Comparison of ENCODE assay signal across 27 cellular contexts in the genomic region with DNA sequence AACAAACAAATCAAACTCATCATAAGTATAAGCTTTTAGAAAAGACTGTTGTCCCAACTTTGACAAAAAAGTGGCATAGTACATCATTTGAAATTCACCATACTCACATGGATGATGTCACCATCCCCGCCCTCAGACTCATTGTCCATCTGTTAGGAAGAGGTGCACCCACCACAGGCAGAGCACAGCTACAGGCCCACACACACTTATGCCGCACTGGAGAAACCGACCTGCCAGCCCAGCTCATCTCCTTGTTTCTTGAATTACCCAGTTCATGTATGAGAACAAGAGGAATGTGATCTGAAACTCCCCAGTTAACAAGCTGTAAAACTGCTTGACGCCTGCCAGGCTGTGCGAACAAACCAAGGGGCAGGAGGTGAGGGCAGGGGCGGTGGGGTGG.
"Had no signal": no experiment of that assay in that cellular context is flagged by ENCODE, and none has a peak within 500 bp of the region (broad histone marks: within the 10 kb centered on the region; RNA-seq: fewer than 3 reads in every experiment).

No MANE protein-coding gene starts in this region.

- H3K27ac Mint-ChIP-seq: naive B cell; naive thymus-derived CD8-positive, alpha-beta T cell; nephron; neural progenitor cell; stimulated activated effector memory CD8-positive, alpha-beta T cell treated with anti-CD3 and anti-CD28 coated beads, Interleukin-12 subunit alpha, Interleukin-12 subunit beta, amount 100 ng/mL, for 72 hours; stimulated activated naive B cell treated with anti-CD40 and anti-IgM and Interleukin-4, amounts not matched to agents 10 μg/mL and 1 μg/mL and 100 μg/mL, for 72 hours; stimulated activated naive CD8-positive, alpha-beta T cell treated with anti-CD3 and anti-CD28 coated beads, Interleukin-15, Interleukin-2, amounts not matched to agents 100 ng/mL and 50 ng/mL, for 24 hours; type B pancreatic cell had no signal

- H3K27me3 ChIP-seq: neural progenitor cell, pancreas, right lobe of liver, sigmoid colon, suprapubic skin, testis, tibial artery, transverse colon, upper lobe of right lung, uterus had no signal

- H3K9me3 Mint-ChIP-seq: nephron, neural progenitor cell, type B pancreatic cell had no signal

- H3K27ac ChIP-seq: neural progenitor cell, pancreas, psoas muscle, right lobe of liver, sigmoid colon, stomach, suprapubic skin, testis, tibial artery, transverse colon, upper lobe of right lung, uterus had no signal

- H3K36me3 Mint-ChIP-seq: naive B cell; naive thymus-derived CD8-positive, alpha-beta T cell; neural progenitor cell; stimulated activated effector memory CD8-positive, alpha-beta T cell treated with anti-CD3 and anti-CD28 coated beads, Interleukin-12 subunit alpha, Interleukin-12 subunit beta, amount 100 ng/mL, for 72 hours; stimulated activated naive B cell treated with anti-CD40 and anti-IgM and Interleukin-4, amounts not matched to agents 10 μg/mL and 1 μg/mL and 100 μg/mL, for 72 hours; type B pancreatic cell had no signal

- H3K27me3 Mint-ChIP-seq: naive B cell; naive thymus-derived CD8-positive, alpha-beta T cell; progenitor cell of endocrine pancreas; stimulated activated naive B cell treated with anti-CD40 and anti-IgM and Interleukin-4, amounts not matched to agents 10 μg/mL and 1 μg/mL and 100 μg/mL, for 72 hours; stimulated activated naive CD8-positive, alpha-beta T cell treated with anti-CD3 and anti-CD28 coated beads, Interleukin-15, Interleukin-2, amounts not matched to agents 100 ng/mL and 50 ng/mL, for 24 hours; type B pancreatic cell had no signal

- H3K4me1 Mint-ChIP-seq: naive B cell; naive thymus-derived CD8-positive, alpha-beta T cell; nephron; neural progenitor cell; stimulated activated effector memory CD8-positive, alpha-beta T cell treated with anti-CD3 and anti-CD28 coated beads, Interleukin-12 subunit alpha, Interleukin-12 subunit beta, amount 100 ng/mL, for 72 hours; stimulated activated naive B cell treated with anti-CD40 and anti-IgM and Interleukin-4, amounts not matched to agents 10 μg/mL and 1 μg/mL and 100 μg/mL, for 72 hours had no signal

- ATAC-seq: naive thymus-derived CD8-positive, alpha-beta T cell; pancreas; psoas muscle; right cardiac atrium; right lobe of liver; stimulated activated effector memory CD8-positive, alpha-beta T cell treated with anti-CD3 and anti-CD28 coated beads, Interleukin-12 subunit alpha, Interleukin-12 subunit beta, amount 100 ng/mL, for 72 hours; stimulated activated naive B cell treated with anti-CD40 and anti-IgM and Interleukin-4, amounts not matched to agents 10 μg/mL and 1 μg/mL and 100 μg/mL, for 72 hours; upper lobe of right lung had no signal

- H3K4me3 Mint-ChIP-seq: naive B cell; naive thymus-derived CD8-positive, alpha-beta T cell; nephron; neural progenitor cell; stimulated activated effector memory CD8-positive, alpha-beta T cell treated with anti-CD3 and anti-CD28 coated beads, Interleukin-12 subunit alpha, Interleukin-12 subunit beta, amount 100 ng/mL, for 72 hours; stimulated activated naive B cell treated with anti-CD40 and anti-IgM and Interleukin-4, amounts not matched to agents 10 μg/mL and 1 μg/mL and 100 μg/mL, for 72 hours; stimulated activated naive CD8-positive, alpha-beta T cell treated with anti-CD3 and anti-CD28 coated beads, Interleukin-15, Interleukin-2, amounts not matched to agents 100 ng/mL and 50 ng/mL, for 24 hours; type B pancreatic cell had no signal

- DNase-seq: naive B cell; naive thymus-derived CD8-positive, alpha-beta T cell; pancreas; psoas muscle; right cardiac atrium; right lobe of liver; sigmoid colon; small intestine; stimulated activated CD4-positive, alpha-beta T cell treated with anti-CD3 and anti-CD28 coated beads, Interleukin-15, amount 100 ng/mL, for 24 hours; stimulated activated CD4-positive, alpha-beta T cell treated with anti-CD3 and anti-CD28 coated beads, Interleukin-2, amount 100 ng/mL, for 24 hours; stimulated activated CD4-positive, alpha-beta T cell treated with anti-CD3 and anti-CD28 coated beads, Interleukin-2, amount 100 ng/mL, for 48 hours; stimulated activated CD4-positive, alpha-beta T cell treated with anti-CD3 and anti-CD28 coated beads, Interleukin-4, amount 100 ng/mL, for 24 hours; stimulated activated naive B cell treated with anti-CD40 and anti-IgM and Interleukin-4, amounts not matched to agents 10 μg/mL and 1 μg/mL and 100 μg/mL, for 72 hours; stimulated activated naive CD4-positive, alpha-beta T cell treated with Interleukin-2 at 50 U/mL for 16 hours; stomach; testis; tibial artery; transverse colon; upper lobe of right lung; uterus had no signal

- H3K4me3 ChIP-seq: neural progenitor cell, pancreas, psoas muscle, right lobe of liver, sigmoid colon, stomach, suprapubic skin, testis, tibial artery, transverse colon, upper lobe of right lung, uterus had no signal
